In genomic region chr5:127025507-127025906, GRCh38 we compare ENCODE assay signal across 14 cellular contexts.
"Had no signal": no experiment of that assay in that cellular context is flagged by ENCODE, and none has a peak within 500 bp of the region (broad histone marks: within the 10 kb centered on the region; RNA-seq: fewer than 3 reads in every experiment).

No MANE protein-coding gene starts in this region.

- H3K4me3 ChIP-seq: esophagus muscularis mucosa had no signal

- H3K27me3 ChIP-seq: esophagus muscularis mucosa had no signal

- H3K27ac ChIP-seq: esophagus muscularis mucosa had no signal

- ATAC-seq: right cardiac atrium; stimulated activated naive B cell treated with anti-CD40 and anti-IgM and Interleukin-4, amounts not matched to agents 10 μg/mL and 1 μg/mL and 100 μg/mL, for 72 hours had no signal

- H3K36me3 ChIP-seq: esophagus muscularis mucosa had no signal

- DNase-seq: activated CD4-positive, alpha-beta memory T cell treated with anti-CD3 and anti-CD28 coated beads, Interleukin-2, amount 10 ng/mL, durations not matched to agents 7 days and 5 days; activated CD4-positive, alpha-beta T cell treated with anti-CD3 and anti-CD28 coated beads for 48 hours; activated CD4-positive, CD25-positive, alpha-beta regulatory T cell; activated naive CD4-positive, alpha-beta T cell treated with Interleukin-2 at 50 U/mL for 16 hours; activated T-cell treated with anti-CD3 and anti-CD28 coated beads, Interleukin-2, amount 50 U/mL, for 24 hours; dermis blood vessel endothelial cell; effector memory CD4-positive, alpha-beta T cell; nephron progenitor cell; right cardiac atrium; stimulated activated CD4-positive, alpha-beta T cell treated with anti-CD3 and anti-CD28 coated beads, Interleukin-4, amount 100 ng/mL, for 4 hours; stimulated activated naive B cell treated with anti-CD40 and anti-IgM and Interleukin-4, amounts not matched to agents 10 μg/mL and 1 μg/mL and 100 μg/mL, for 72 hours; T-helper 1 cell; T1000 had no signal

- H3K9me3 ChIP-seq: esophagus muscularis mucosa had no signal
